Comparison of ENCODE assay signal across 23 cellular contexts in genomic region chr2:61504949-61505348, GRCh38. TPM values are rescaled to one million over a fixed set of nuclear protein-coding genes. Genes with fewer than 3 reads are reported as not detected.
DNase-seq lines count a peak whose midpoint lies in the region; ATAC-seq, FAIRE-seq and TF ChIP-seq lines count a peak whose summit lies in the region.
"Had no signal": no experiment of that assay in that cellular context is flagged by ENCODE, and none has a peak within 500 bp of the region (broad histone marks: within the 10 kb centered on the region; RNA-seq: fewer than 3 reads in every experiment).

No MANE protein-coding gene starts in this region.

- H4K5ac ChIP-seq in H1 (ENCODE audit: insufficient read length, low read depth, low read length), result no peak overlapping the region

- TF ChIP-seq CTCF in HepG2 (CRISPR knock-in tag; IDR thresholded peaks at IDR 0.05) (no peak), right lobe of liver (IDR thresholded peaks at IDR 0.05) (no peak), H1 (IDR thresholded peaks at IDR 0.05; ENCODE audit: control extremely low read depth in 1 of 3, insufficient read depth in 1 of 3, low read depth in 1 of 3, low read length in 3 of 3) (no peak), gastroesophageal sphincter (IDR thresholded peaks at IDR 0.05) (no peak)

- H3K27ac ChIP-seq in HepG2 (ENCODE audit: extremely low read length, insufficient read depth, low read length) (no peak overlapping the region), right lobe of liver (no peak overlapping the region), H1 (ENCODE audit: low read depth, low read length) (no peak overlapping the region), gastroesophageal sphincter (no peak overlapping the region)
- H3K27ac ChIP-seq: BLaER1 treated with 17β-estradiol and CSF1 and Interleukin-3, amounts not matched to agents 10 nM and 100 nM; C4-2B had no signal

- H3K36me3 ChIP-seq in HepG2 (replicated peaks in 1 of 2; ENCODE audit: control insufficient read depth in 1 of 2, insufficient read depth in 2 of 2, low read length in 2 of 2) (peaks cover 9 to 71% of the 10 kb centered on the region in 2 experiments), right lobe of liver (peaks cover 0 to 29% (median 3%) of the 10 kb centered on the region in 4 donors), H1 (ENCODE audit: control insufficient read depth in 2 of 4, insufficient read depth in 4 of 4, low read length in 3 of 4) (peaks cover 5 to 82% (median 31%) of the 10 kb centered on the region in 4 experiments; a peak in 7 of 8 replicates), gastroesophageal sphincter (peaks cover 0 to 55% of the 10 kb centered on the region in 2 donors)

- CTCF ChIA-PET in HepG2 (lab: Yijun Ruan, JAX; ENCODE audit: low intra/inter-chr PET ratio, low total read pairs) (no interaction called here), H1 (lab: Charles Lee; ENCODE audit: partially characterized antibody) (no interaction called here)

- H3K79me1 ChIP-seq in H1 (ENCODE audit: low read depth, low read length), result peaks cover 2% of the 10 kb centered on the region

- H3K4ac ChIP-seq in H1 (replicated peaks; ENCODE audit: insufficient read length, low read depth, low read length), result no peak overlapping the region

- H2BK5ac ChIP-seq in H1 (ENCODE audit: low read depth, low read length), result no peak overlapping the region

- H2BK12ac ChIP-seq in H1 (ENCODE audit: low read depth, low read length), result no peak overlapping the region

- TF ChIP-seq POLR2A in HepG2 (IDR thresholded peaks at IDR 0.05; ENCODE audit: insufficient read depth in 1 of 2, low read depth in 2 of 2, low read length in 2 of 2), result 0 out of 4 replicates have a peak, but pooled peaks of 1 of the 2 experiments have one; percentile 12
- TF ChIP-seq POLR2A in right lobe of liver (IDR thresholded peaks at IDR 0.05), result no peak
- TF ChIP-seq POLR2A in GM12892 (IDR thresholded peaks at IDR 0.05; ENCODE audit: low read depth, low read length), result 0 out of 2 replicates have a peak, but pooled peaks have one; percentile 36
- TF ChIP-seq POLR2A in H1 (IDR thresholded peaks at IDR 0.05; ENCODE audit: control extremely low read depth in 1 of 2, low read depth in 2 of 2, low read length in 2 of 2), result no peak
- TF ChIP-seq POLR2A in gastroesophageal sphincter (IDR thresholded peaks at IDR 0.05), result no peak

- H3K18ac ChIP-seq in H1 (ENCODE audit: extremely low read depth, low read length), result no peak overlapping the region

- no peak overlapping the region for H3K9ac ChIP-seq in HepG2 (ENCODE audit: insufficient read depth, low read depth, low read length)
- H3K9ac ChIP-seq in H1 (replicated peaks in 1 of 4; ENCODE audit: extremely low read depth in 1 of 4, low read depth in 3 of 4, low read length in 3 of 4), result no peak overlapping the region

- ATAC-seq in HepG2 (peak; percentile 52; the same call in 2 of the 3 replicates), right lobe of liver (no peak), gastroesophageal sphincter (no peak)
- ATAC-seq: CD8-positive, alpha-beta T cell had no signal

- H2BK15ac ChIP-seq in H1 (ENCODE audit: low read length), result no peak overlapping the region

- no peak overlapping the region for H3K56ac ChIP-seq in H1 (replicated peaks; ENCODE audit: insufficient read length, low read depth, low read length)

- 77% methylated on average over 2 of the region's 2 CpGs for WGBS in HepG2 (ENCODE audit: low lambda C conversion rate)
- WGBS in right lobe of liver (ENCODE audit: insufficient coverage, low coverage, low lambda C conversion rate, missing lambda C conversion rate), result no CpG with 5 or more reads among the region's 2 CpGs
- 94% methylated on average over 2 of the region's 2 CpGs; no CpG with 5 or more reads in 1 of the 2 experiments for WGBS in H1 (ENCODE audit: extremely low coverage in 1 of 2, insufficient coverage in 1 of 2, insufficient read length in 1 of 2, insufficient replicate concordance in 2 of 2, low coverage in 1 of 2, low lambda C conversion rate in 2 of 2, missing lambda C conversion rate in 1 of 2), 2 experiments
- 79 to 100% methylated on average over 2 of the region's 2 CpGs for WGBS in gastroesophageal sphincter (ENCODE audit: low coverage in 1 of 2), 2 donors

- H3K27me3 ChIP-seq in HepG2 (ENCODE audit: control insufficient read depth in 1 of 2, insufficient read depth in 2 of 2, low read length in 2 of 2) (no peaks in the 10 kb centered on the region), right lobe of liver (no peaks in the 10 kb centered on the region), H1 (replicated peaks in 1 of 4; ENCODE audit: control insufficient read depth in 3 of 4, extremely low read depth in 1 of 4, insufficient read depth in 3 of 4, low read length in 3 of 4) (no peaks in the 10 kb centered on the region), gastroesophageal sphincter (no peaks in the 10 kb centered on the region)
- H3K27me3 ChIP-seq: BE2C; BLaER1 treated with 17β-estradiol and CSF1 and Interleukin-3, amounts not matched to agents 10 nM and 100 nM had no signal

- no peak overlapping the region for H4K8ac ChIP-seq in H1 (ENCODE audit: extremely low read depth, insufficient read depth, low read length)

- no peak for FAIRE-seq in HepG2 (lab: Jason Lieb, UNC)
- FAIRE-seq in GM12892 (lab: Jason Lieb, UNC), result no peak
- no peak for FAIRE-seq in H1 (lab: Jason Lieb, UNC)
- FAIRE-seq: A204.1, D721Med, G401.6, GM12891, GM18507, GM19239 had no signal

- BruUV-seq in HepG2 (replicated peaks; lab: Mats Ljungman, UMichigan), result no TSS peak

- peaks cover 3% of the 10 kb centered on the region; the same call in 1 of the 2 replicates for H4K20me1 ChIP-seq in HepG2 (ENCODE audit: insufficient read depth, low read length)
- peaks cover 4 to 10% of the 10 kb centered on the region in 2 experiments for H4K20me1 ChIP-seq in H1 (replicated peaks in 1 of 2; ENCODE audit: control insufficient read depth in 1 of 2, insufficient read depth in 2 of 2, low read length in 2 of 2)

- intact Hi-C loops in HepG2 (cut with micrococcal nuclease; ENCODE audit: unreplicated experiment), result no loop called here
- intact Hi-C loops in right lobe of liver (cut with DNase I), result no loop called here

- no peak for TF ChIP-seq EP300 in HepG2 (IDR thresholded peaks at IDR 0.05; ENCODE audit: low read depth in 2 of 2, low read length in 2 of 2)
- TF ChIP-seq EP300 in HepG2 (CRISPR knock-in tag; IDR thresholded peaks at IDR 0.05; ENCODE audit: borderline replicate concordance), result no peak
- TF ChIP-seq EP300 in H1 (IDR thresholded peaks at IDR 0.05; ENCODE audit: borderline replicate concordance in 1 of 2, low read depth in 2 of 2, low read length in 2 of 2), result no peak
- TF ChIP-seq EP300 in gastroesophageal sphincter (IDR thresholded peaks at IDR 0.05), result no peak

- DNase-seq in HepG2 (ENCODE audit: low spot score) (no peak), right lobe of liver (no peak), GM12892 (ENCODE audit: insufficient read length) (no peak), H1 (ENCODE audit: low read depth in 1 of 2, low spot score in 2 of 2) (no peak), NK-92 (lab: John Stamatoyannopoulos, UW; ENCODE audit: unreplicated experiment) (no peak)
- DNase-seq: 8988T; ACHN; BE2C; Caco-2; Calu3; CD4-positive, alpha-beta T cell; CD8-positive, alpha-beta T cell; DMS79 treated with DMSO at 0.1 percent for 48 hours; GF-D8 had no signal

- no peak overlapping the region for H3K23ac ChIP-seq in H1 (ENCODE audit: insufficient read length)

- H2AK5ac ChIP-seq in H1 (ENCODE audit: low read depth, low read length), result no peak overlapping the region

- no peak overlapping the region for H4K91ac ChIP-seq in H1 (replicated peaks; ENCODE audit: insufficient read length, low read length)

- no peak overlapping the region for H2BK120ac ChIP-seq in H1 (replicated peaks; ENCODE audit: low read depth, low read length)

- no peak overlapping the region for H3K4me3 ChIP-seq in HepG2 (replicated peaks in 1 of 3; ENCODE audit: insufficient read depth in 1 of 3, low read depth in 2 of 3, low read length in 3 of 3)
- H3K4me3 ChIP-seq in right lobe of liver, result no peak overlapping the region
- H3K4me3 ChIP-seq in H1 (ENCODE audit: extremely low read depth in 1 of 4, insufficient read depth in 2 of 4, low read depth in 3 of 4, low read length in 4 of 4), result no peak overlapping the region
- no peak overlapping the region for H3K4me3 ChIP-seq in gastroesophageal sphincter
- H3K4me3 ChIP-seq: BLaER1 treated with 17β-estradiol and CSF1 and Interleukin-3, amounts not matched to agents 10 nM and 100 nM had no signal

- no peak for TF ChIP-seq RAD21 in HepG2 (CRISPR knock-in tag; IDR thresholded peaks at IDR 0.05)
- TF ChIP-seq RAD21 in H1 (IDR thresholded peaks at IDR 0.05 in 1 of 2, conservative IDR thresholded peaks at IDR 0.05 in 1 of 2; ENCODE audit: low read depth in 2 of 2, low read length in 2 of 2), result no peak

- POLR2A ChIA-PET in HepG2 (lab: Yijun Ruan, JAX) (no interaction called here), H1 (lab: Charles Lee; ENCODE audit: partially characterized antibody) (interaction anchor here (0.8 to 1.5 kb wide), 2 partner anchors 30 to 40 kb away, joined by 5 read pairs; no protein-coding TSS in a partner anchor)

- H3K4me2 ChIP-seq in HepG2 (ENCODE audit: low read depth, low read length) (no peak overlapping the region), H1 (ENCODE audit: insufficient read depth in 1 of 2, low read depth in 2 of 2, low read length in 2 of 2) (no peak overlapping the region)
- H3K4me2 ChIP-seq: BLaER1 treated with 17β-estradiol and CSF1 and Interleukin-3, amounts not matched to agents 10 nM and 100 nM had no signal

- H3K9me3 ChIP-seq in HepG2 (ENCODE audit: low read length) (no peaks in the 10 kb centered on the region), right lobe of liver (no peaks in the 10 kb centered on the region), H1 (ENCODE audit: insufficient read depth in 2 of 2, low read depth in 1 of 2, low read length in 1 of 2) (no peaks in the 10 kb centered on the region), gastroesophageal sphincter (no peaks in the 10 kb centered on the region)
- H3K9me3 ChIP-seq: BE2C; BLaER1 treated with 17β-estradiol and CSF1 and Interleukin-3, amounts not matched to agents 10 nM and 100 nM; Caco-2 had no signal

- in situ Hi-C loops in HepG2 (cut with HindIII; ENCODE audit: extremely low pct_ligation_motif_present, low pct_unique_long_range_greater_than_20kb), result no loop called here

- H3K79me2 ChIP-seq in HepG2 (ENCODE audit: insufficient read depth, low read length) (peaks cover 65% of the 10 kb centered on the region), H1 (ENCODE audit: control insufficient read depth in 1 of 2, insufficient read depth in 2 of 2, low read length in 2 of 2) (peaks cover 0 to 82% of the 10 kb centered on the region in 2 experiments; a peak in 3 of 4 replicates)

- H2AFZ ChIP-seq in HepG2 (ENCODE audit: low read length), result no peak overlapping the region
- no peak overlapping the region for H2AFZ ChIP-seq in H1 (ENCODE audit: low read length)

- peaks cover 18% of the 10 kb centered on the region for H3K4me1 ChIP-seq in HepG2 (ENCODE audit: insufficient read depth, low read length)
- no peaks in the 10 kb centered on the region for H3K4me1 ChIP-seq in right lobe of liver
- H3K4me1 ChIP-seq in H1 (replicated peaks in 1 of 4; ENCODE audit: control insufficient read depth in 3 of 4, insufficient read depth in 4 of 4, low read length in 3 of 4), result no peaks in the 10 kb centered on the region
- H3K4me1 ChIP-seq in gastroesophageal sphincter, result peaks cover 0 to 9% (median 0%) of the 10 kb centered on the region in 3 donors
- H3K4me1 ChIP-seq: BE2C, Caco-2 had no signal

- no peak overlapping the region for H2BK20ac ChIP-seq in H1 (ENCODE audit: low read length)

- H3K23me2 ChIP-seq in H1 (ENCODE audit: low read depth, low read length), result no peaks in the 10 kb centered on the region

- H3K14ac ChIP-seq in H1 (ENCODE audit: insufficient read length), result no peak overlapping the region

RNA-seq across cellular contexts. Expression of gene XPO1, which starts 33.2 kb away (rescaled TPM):
- total RNA-seq in HepG2 (2016; rRNA removed; fragmentation: Illumina TruSeq; extraction: Trizol) (212 and 301 TPM in 2 replicates), right lobe of liver (10 to 100 TPM; 38.6 to 63.2 (median 51.2) TPM), gastroesophageal sphincter (100 to 1,000 TPM in 1 of 4 donors, 10 to 100 TPM in 3; 66.5 to 102 (median 72.1) TPM)
- 126 and 139 TPM in 2 replicates for total RNA-seq in HepG2 (2016; cell fraction: cytosol; rRNA removed; fragmentation: Illumina TruSeq; extraction: Trizol; ENCODE audit: low read depth)
- 218 and 301 TPM in 2 replicates for total RNA-seq in HepG2 (2016; cell fraction: insoluble cytoplasmic fraction; rRNA removed; fragmentation: Illumina TruSeq; extraction: Trizol)
- 90.9 and 111 TPM in 2 replicates for total RNA-seq in HepG2 (2016; cell fraction: membrane; rRNA removed; fragmentation: Illumina TruSeq; extraction: Trizol)
- 246 and 260 TPM in 2 replicates for total RNA-seq in HepG2 (2016; cell fraction: nucleus; rRNA removed; fragmentation: Illumina TruSeq; extraction: Trizol)
- polyA plus RNA-seq in HepG2 (2011; rRNA removed) (43.7 and 67.4 TPM in 2 replicates), H1 (2011; rRNA removed) (65.7 and 110 TPM in 2 replicates)
- polyA plus RNA-seq in HepG2 (2011; cell fraction: cytosol; rRNA removed), result 17.5 and 27.0 TPM in 2 replicates
- 81.7 and 90.4 TPM in 2 replicates for polyA plus RNA-seq in HepG2 (2011; cell fraction: nucleus; rRNA removed)
- polyA plus RNA-seq in HepG2 (2012), result 75.3 and 92.2 TPM in 2 replicates
- 5.3 and 6.2 TPM in 2 replicates for polyA plus RNA-seq in HepG2 (2016; cell fraction: cytosol; fragmentation: Illumina TruSeq; extraction: Trizol; ENCODE audit: low read depth)
- 187 and 199 TPM in 2 replicates for polyA plus RNA-seq in HepG2 (2016; cell fraction: insoluble cytoplasmic fraction; fragmentation: Illumina TruSeq; extraction: Trizol; ENCODE audit: low read depth)
- polyA plus RNA-seq in HepG2 (2016; cell fraction: membrane; fragmentation: Illumina TruSeq; extraction: Trizol; ENCODE audit: low read depth), result 23.1 and 26.6 TPM in 2 replicates
- 273 and 284 TPM in 2 replicates for polyA plus RNA-seq in HepG2 (2016; cell fraction: nucleus; fragmentation: Illumina TruSeq; extraction: Trizol; ENCODE audit: insufficient read depth, low read depth)
- polyA minus RNA-seq in HepG2 (2011; rRNA and poly(A)+ RNA removed; ENCODE audit: low replicate concordance), result 42.1 and 110 TPM in 2 replicates
- 55.4 and 63.7 TPM in 2 replicates for polyA minus RNA-seq in HepG2 (2011; cell fraction: cytosol; rRNA and poly(A)+ RNA removed)
- polyA minus RNA-seq in HepG2 (2011; cell fraction: nucleus; rRNA and poly(A)+ RNA removed), result 201 and 221 TPM in 2 replicates
- polyA plus RNA-seq in GM12892 (2012; ENCODE audit: missing spikeins), result 172 TPM
- total RNA-seq in H1 (2021; fragmentation: NEBNext Ultra II Directional; extraction: Animal tissue kit (Norgen Biotek cat#: 25700)), result 290 and 296 TPM in 2 replicates
- 129 TPM for polyA plus RNA-seq in H1 (2011; cell fraction: cytosol; rRNA removed)
- 58.0 TPM for polyA plus RNA-seq in H1 (2011; cell fraction: nucleus; rRNA removed)
- 104 to 197 TPM (median 129 TPM) in 4 replicates for polyA plus RNA-seq in H1 (2012, experiment 1 of 2)
- 21.1 TPM for polyA plus RNA-seq in H1 (2012, experiment 2 of 2)
- 157 TPM for polyA plus RNA-seq in H1 (2013, experiment 1 of 2)
- polyA plus RNA-seq in H1 (2013, experiment 2 of 2), result 153 TPM
- polyA minus RNA-seq in H1 (2011; rRNA and poly(A)+ RNA removed), result 210 and 289 TPM in 2 replicates
- polyA minus RNA-seq in H1 (2011; cell fraction: cytosol; rRNA and poly(A)+ RNA removed), result 137 TPM
- polyA minus RNA-seq in H1 (2011; cell fraction: nucleus; rRNA and poly(A)+ RNA removed), result 256 TPM

RNA-seq across cellular contexts. Expression of gene USP34, which starts 34.1 kb away (rescaled TPM):
- total RNA-seq in HepG2 (2016; rRNA removed; fragmentation: Illumina TruSeq; extraction: Trizol) (100 and 155 TPM in 2 replicates), right lobe of liver (10 to 100 TPM; 33.3 to 57.1 (median 41.5) TPM), gastroesophageal sphincter (100 to 1,000 TPM; 120 to 210 (median 157) TPM)
- 43.5 and 56.3 TPM in 2 replicates for total RNA-seq in HepG2 (2016; cell fraction: cytosol; rRNA removed; fragmentation: Illumina TruSeq; extraction: Trizol; ENCODE audit: low read depth)
- total RNA-seq in HepG2 (2016; cell fraction: insoluble cytoplasmic fraction; rRNA removed; fragmentation: Illumina TruSeq; extraction: Trizol), result 93.9 and 148 TPM in 2 replicates
- 37.1 and 44.6 TPM in 2 replicates for total RNA-seq in HepG2 (2016; cell fraction: membrane; rRNA removed; fragmentation: Illumina TruSeq; extraction: Trizol)
- 155 and 174 TPM in 2 replicates for total RNA-seq in HepG2 (2016; cell fraction: nucleus; rRNA removed; fragmentation: Illumina TruSeq; extraction: Trizol)
- polyA plus RNA-seq in HepG2 (2011; rRNA removed) (79.9 and 99.2 TPM in 2 replicates), H1 (2011; rRNA removed) (30.0 and 56.7 TPM in 2 replicates)
- polyA plus RNA-seq in HepG2 (2011; cell fraction: cytosol; rRNA removed), result 38.9 and 63.9 TPM in 2 replicates
- 110 and 113 TPM in 2 replicates for polyA plus RNA-seq in HepG2 (2011; cell fraction: nucleus; rRNA removed)
- 88.4 and 89.7 TPM in 2 replicates for polyA plus RNA-seq in HepG2 (2012)
- 4.3 and 5.9 TPM in 2 replicates for polyA plus RNA-seq in HepG2 (2016; cell fraction: cytosol; fragmentation: Illumina TruSeq; extraction: Trizol; ENCODE audit: low read depth)
- 126 and 130 TPM in 2 replicates for polyA plus RNA-seq in HepG2 (2016; cell fraction: insoluble cytoplasmic fraction; fragmentation: Illumina TruSeq; extraction: Trizol; ENCODE audit: low read depth)
- polyA plus RNA-seq in HepG2 (2016; cell fraction: membrane; fragmentation: Illumina TruSeq; extraction: Trizol; ENCODE audit: low read depth), result 13.7 and 17.5 TPM in 2 replicates
- polyA plus RNA-seq in HepG2 (2016; cell fraction: nucleus; fragmentation: Illumina TruSeq; extraction: Trizol; ENCODE audit: insufficient read depth, low read depth), result 191 and 219 TPM in 2 replicates
- polyA minus RNA-seq in HepG2 (2011; rRNA and poly(A)+ RNA removed; ENCODE audit: low replicate concordance), result 132 and 183 TPM in 2 replicates
- 93.0 and 99.9 TPM in 2 replicates for polyA minus RNA-seq in HepG2 (2011; cell fraction: cytosol; rRNA and poly(A)+ RNA removed)
- 468 and 469 TPM in 2 replicates for polyA minus RNA-seq in HepG2 (2011; cell fraction: nucleus; rRNA and poly(A)+ RNA removed)
- polyA plus RNA-seq in GM12892 (2012; ENCODE audit: missing spikeins), result 67.3 TPM
- 80.9 and 91.7 TPM in 2 replicates for total RNA-seq in H1 (2021; fragmentation: NEBNext Ultra II Directional; extraction: Animal tissue kit (Norgen Biotek cat#: 25700))
- polyA plus RNA-seq in H1 (2011; cell fraction: cytosol; rRNA removed), result 37.6 TPM
- 54.2 TPM for polyA plus RNA-seq in H1 (2011; cell fraction: nucleus; rRNA removed)
- polyA plus RNA-seq in H1 (2012, experiment 1 of 2), result 33.4 to 53.6 TPM (median 40.8 TPM) in 4 replicates
- polyA plus RNA-seq in H1 (2012, experiment 2 of 2), result 3.0 TPM
- 45.7 TPM for polyA plus RNA-seq in H1 (2013, experiment 1 of 2)
- polyA plus RNA-seq in H1 (2013, experiment 2 of 2), result 43.0 TPM
- polyA minus RNA-seq in H1 (2011; rRNA and poly(A)+ RNA removed), result 158 and 233 TPM in 2 replicates
- polyA minus RNA-seq in H1 (2011; cell fraction: cytosol; rRNA and poly(A)+ RNA removed), result 56.2 TPM
- polyA minus RNA-seq in H1 (2011; cell fraction: nucleus; rRNA and poly(A)+ RNA removed), result 260 TPM

Comparison
In these comparisons a context has a peak if more than half of its experiments do, and no peak if none do; other contexts are left out.
1. Of the 41 proteins assayed by ChIP-seq in both HepG2 and H1: peak only in HepG2: none; only in H1: POLR2AphosphoS5; in both: none; in neither: 39; mixed calls (peak in some experiments, not most) for 1.